In genomic region chr3:9820944-9821343, GRCh38 we compare ENCODE assay signal across 11 cellular contexts. TPM values are rescaled to one million over a fixed set of nuclear protein-coding genes. Genes with fewer than 3 reads are reported as not detected.
DNase-seq lines count a peak whose midpoint lies in the region; ATAC-seq and TF ChIP-seq lines count a peak whose summit lies in the region.
"Had no signal": no experiment of that assay in that cellular context is flagged by ENCODE, and none has a peak within 500 bp of the region (broad histone marks: within the 10 kb centered on the region; RNA-seq: fewer than 3 reads in every experiment).

No MANE protein-coding gene starts in this region.

- no peak overlapping the region for H3K4me3 Mint-ChIP-seq in activated CD4-positive, alpha-beta memory T cell treated with anti-CD3 and anti-CD28 coated beads for 36 hours

- H3K4me1 Mint-ChIP-seq in activated CD4-positive, alpha-beta memory T cell treated with anti-CD3 and anti-CD28 coated beads for 36 hours (ENCODE audit: low read depth): no peaks in the 10 kb centered on the region

- H3K36me3 Mint-ChIP-seq in activated CD4-positive, alpha-beta memory T cell treated with anti-CD3 and anti-CD28 coated beads for 36 hours: peaks cover 4% of the 10 kb centered on the region

- DNase-seq in BJ (ENCODE audit: low read depth) (no peak), HuH-7 (ENCODE audit: low spot score) (peak; percentile 58), iPS-NIHi11 (ENCODE audit: low spot score) (peak; percentile 61), substantia nigra (lab: John Stamatoyannopoulos, UW) (no peak)
- DNase-seq in activated CD4-positive, alpha-beta memory T cell treated with anti-CD3 and anti-CD28 coated beads for 36 hours: no peak
- no peak for DNase-seq in stimulated activated CD4-positive, alpha-beta T cell treated with anti-CD3 and anti-CD28 coated beads, Interleukin-15, amount 100 ng/mL, for 24 hours
- DNase-seq: amygdala, NCI-H2029 treated with DMSO at 0.1 percent for 48 hours had no signal

- POLR2A ChIA-PET in BJ (lab: Charles Lee): no interaction called here
- POLR2A ChIA-PET in activated CD4-positive, alpha-beta memory T cell treated with anti-CD3 and anti-CD28 coated beads for 36 hours (lab: Charles Lee): no interaction called here

- no peak for ATAC-seq in GM19324 (IDR thresholded peaks at IDR 0.05; ENCODE audit: low FRiP score, unreplicated experiment)

- CTCF ChIA-PET in BJ (lab: Yijun Ruan, JAX): interaction anchor here (0.9 kb wide), 1 partner anchor 374 kb away, joined by 3 read pairs; no protein-coding TSS in a partner anchor
- CTCF ChIA-PET in activated CD4-positive, alpha-beta memory T cell treated with anti-CD3 and anti-CD28 coated beads for 36 hours (lab: Charles Lee): no interaction called here

- H3K36me3 ChIP-seq in BJ (ENCODE audit: control insufficient read depth, insufficient read depth, low read length): peaks cover 3% of the 10 kb centered on the region

- no peak overlapping the region for H3K4me3 ChIP-seq in BJ (ENCODE audit: low read depth, low read length)
- no peak overlapping the region for H3K4me3 ChIP-seq in WI38 (ENCODE audit: low read depth, low read length)

- intact Hi-C loops in activated CD4-positive, alpha-beta memory T cell treated with anti-CD3 and anti-CD28 coated beads for 36 hours (cut with micrococcal nuclease): no loop called here

- no peaks in the 10 kb centered on the region for H3K9me3 Mint-ChIP-seq in activated CD4-positive, alpha-beta memory T cell treated with anti-CD3 and anti-CD28 coated beads for 36 hours

- H3K27me3 Mint-ChIP-seq in activated CD4-positive, alpha-beta memory T cell treated with anti-CD3 and anti-CD28 coated beads for 36 hours: no peaks in the 10 kb centered on the region

- H3K27ac ChIP-seq in substantia nigra (ENCODE audit: low read depth, low read length, poor library complexity, severe bottlenecking): no peak overlapping the region

- H3K27ac Mint-ChIP-seq in activated CD4-positive, alpha-beta memory T cell treated with anti-CD3 and anti-CD28 coated beads for 36 hours: no peak overlapping the region

- H3K27me3 ChIP-seq in BJ (ENCODE audit: control insufficient read depth, insufficient read depth, low read length): no peaks in the 10 kb centered on the region

- TF ChIP-seq CTCF in BJ (IDR thresholded peaks at IDR 0.05; ENCODE audit: insufficient read depth, low read depth, low read length) (peak; percentile 31), WI38 (IDR thresholded peaks at IDR 0.05; ENCODE audit: low read depth, low read length) (peak; percentile 24; the same call in 1 of the 2 replicates)

RNA-seq across cellular contexts. Expression of gene TTLL3, which starts 10.9 kb away (rescaled TPM):
- polyA plus RNA-seq in BJ (2011; rRNA removed): 17.6 and 25.4 TPM in 2 replicates
- 11.0 and 14.4 TPM in 2 replicates for polyA minus RNA-seq in BJ (2011; rRNA and poly(A)+ RNA removed)
- 10 to 100 TPM; 49.6 to 49.7 TPM for total RNA-seq in activated CD4-positive, alpha-beta memory T cell treated with anti-CD3 and anti-CD28 coated beads for 36 hours

RNA-seq across cellular contexts. Expression of gene RPUSD3, which starts 22.9 kb away (rescaled TPM):
- 28.5 and 44.9 TPM in 2 replicates for polyA plus RNA-seq in BJ (2011; rRNA removed)
- 17.1 and 31.4 TPM in 2 replicates for polyA minus RNA-seq in BJ (2011; rRNA and poly(A)+ RNA removed)
- total RNA-seq in activated CD4-positive, alpha-beta memory T cell treated with anti-CD3 and anti-CD28 coated beads for 36 hours: 10 to 100 TPM; 79.0 to 80.8 TPM

RNA-seq across cellular contexts. Expression of gene ARPC4, which starts 28.1 kb away (rescaled TPM):
- 238 and 257 TPM in 2 replicates for polyA plus RNA-seq in BJ (2011; rRNA removed)
- polyA minus RNA-seq in BJ (2011; rRNA and poly(A)+ RNA removed): 111 and 168 TPM in 2 replicates
- total RNA-seq in activated CD4-positive, alpha-beta memory T cell treated with anti-CD3 and anti-CD28 coated beads for 36 hours: 100 to 1,000 TPM; 237 to 240 TPM

RNA-seq across cellular contexts. Expression of gene TADA3, which starts 28.7 kb away (rescaled TPM):
- 84.6 and 113 TPM in 2 replicates for polyA plus RNA-seq in BJ (2011; rRNA removed)
- polyA minus RNA-seq in BJ (2011; rRNA and poly(A)+ RNA removed): 48.2 and 71.8 TPM in 2 replicates
- total RNA-seq in activated CD4-positive, alpha-beta memory T cell treated with anti-CD3 and anti-CD28 coated beads for 36 hours: 10 to 100 TPM; 86.9 to 92.1 TPM

RNA-seq across cellular contexts. Expression of gene CAMK1, which starts 51.2 kb away (rescaled TPM):
- polyA plus RNA-seq in BJ (2011; rRNA removed): 21.6 and 32.6 TPM in 2 replicates
- polyA minus RNA-seq in BJ (2011; rRNA and poly(A)+ RNA removed): 7.5 and 8.7 TPM in 2 replicates
- 10 to 100 TPM; 48.2 to 51.9 TPM for total RNA-seq in activated CD4-positive, alpha-beta memory T cell treated with anti-CD3 and anti-CD28 coated beads for 36 hours
- total RNA-seq: G401 had no signal

Comparison
In these comparisons a context has a peak if more than half of its experiments do, and no peak if none do; other contexts are left out.
1. DNase-seq: peak in HuH-7 (single experiment) and iPS-NIHi11 (single experiment); none in BJ (single experiment), substantia nigra (0 of 49), activated CD4-positive, alpha-beta memory T cell treated with anti-CD3 and anti-CD28 coated beads for 36 hours (single experiment) and stimulated activated CD4-positive, alpha-beta T cell treated with anti-CD3 and anti-CD28 coated beads, Interleukin-15, amount 100 ng/mL, for 24 hours (single experiment).